ENCODE assay signal across 22 cellular contexts in genomic region chr5:171318026-171318425, GRCh38. TPM values are rescaled to one million over a fixed set of nuclear protein-coding genes. Genes with fewer than 3 reads are reported as not detected.
DNase-seq lines count a peak whose midpoint lies in the region; ATAC-seq and TF ChIP-seq lines count a peak whose summit lies in the region.
"Had no signal": no experiment of that assay in that cellular context is flagged by ENCODE, and none has a peak within 500 bp of the region (broad histone marks: within the 10 kb centered on the region; RNA-seq: fewer than 3 reads in every experiment).

No MANE protein-coding gene starts in this region.

- in situ Hi-C loops in GM13977 (cut with MboI; ENCODE audit: low pct_unique_long_range_greater_than_20kb, low sequenced_read_pairs, unreplicated experiment) = loop anchor here (25.0 kb wide), 1 partner anchor 1919 kb away; the partner anchor contains the start of gene NKX2-5

- DNase-seq in GM23338 (ENCODE audit: low spot score) = peak; percentile 80
- peak; percentile 65 for DNase-seq in coronary artery (ENCODE audit: low spot score)
- DNase-seq in iPS-NIHi11 (ENCODE audit: low spot score) = peak; percentile 64
- peak; percentile 23 for DNase-seq in retina
- no peak for DNase-seq in activated T-helper 2 cell treated with anti-CD3 and anti-CD28 coated beads, Interferon-gamma antibody, Interleukin-2, Interleukin-4, amounts not matched to agents 10 μg/mL and 5 μg/mL and 100 μg/mL, durations not matched to agents 14 hours and 24 hours and 36 hours (ENCODE audit: low spot score)
- DNase-seq in foreskin keratinocyte = no peak
- DNase-seq in GM13977 (ENCODE audit: low spot score) = no peak
- DNase-seq: BE2C, GOT3, MG63, NCI-H1417, NCI-H1694 treated with DMSO at 0.1 percent for 48 hours, NCI-H446 treated with DMSO at 0.1 percent for 48 hours, NCI-H748 treated with DMSO at 0.1 percent for 48 hours, PC-9, RPMI8226, SHP77 treated with DMSO at 0.1 percent for 48 hours, SK-N-SH had no signal

- no peaks in the 10 kb centered on the region; the same call in 2 of the 3 replicates for H3K36me3 Mint-ChIP-seq in GM23338 (ENCODE audit: low read depth)
- H3K36me3 Mint-ChIP-seq in activated T-helper 2 cell treated with anti-CD3 and anti-CD28 coated beads, Interferon-gamma antibody, Interleukin-2, Interleukin-4, amounts not matched to agents 10 μg/mL and 5 μg/mL and 100 μg/mL, durations not matched to agents 14 hours and 24 hours and 36 hours (ENCODE audit: low read depth) = peaks cover 2% of the 10 kb centered on the region

- peak; percentile 24 for ATAC-seq in GM23338
- no peak for ATAC-seq in foreskin keratinocyte
- ATAC-seq: A549, HepG2 had no signal

- H3K4me1 Mint-ChIP-seq in GM23338 = peaks cover 35% of the 10 kb centered on the region
- peaks cover 1% of the 10 kb centered on the region for H3K4me1 Mint-ChIP-seq in activated T-helper 2 cell treated with anti-CD3 and anti-CD28 coated beads, Interferon-gamma antibody, Interleukin-2, Interleukin-4, amounts not matched to agents 10 μg/mL and 5 μg/mL and 100 μg/mL, durations not matched to agents 14 hours and 24 hours and 36 hours (ENCODE audit: low read depth)

- H4K20me1 ChIP-seq in GM23338 (replicated peaks; ENCODE audit: insufficient read depth) = peaks cover 11% of the 10 kb centered on the region

- H2AFZ ChIP-seq in GM23338 = no peak overlapping the region; the same call in 1 of the 2 replicates
- H2AFZ ChIP-seq: PC-9 had no signal

- H3K27ac Mint-ChIP-seq in GM23338 = no peak overlapping the region
- no peak overlapping the region for H3K27ac Mint-ChIP-seq in activated T-helper 2 cell treated with anti-CD3 and anti-CD28 coated beads, Interferon-gamma antibody, Interleukin-2, Interleukin-4, amounts not matched to agents 10 μg/mL and 5 μg/mL and 100 μg/mL, durations not matched to agents 14 hours and 24 hours and 36 hours

- peaks cover 90% of the 10 kb centered on the region for H3K27me3 Mint-ChIP-seq in GM23338 (ENCODE audit: insufficient read depth, low read depth, poor library complexity)
- peaks cover 78% of the 10 kb centered on the region for H3K27me3 Mint-ChIP-seq in activated T-helper 2 cell treated with anti-CD3 and anti-CD28 coated beads, Interferon-gamma antibody, Interleukin-2, Interleukin-4, amounts not matched to agents 10 μg/mL and 5 μg/mL and 100 μg/mL, durations not matched to agents 14 hours and 24 hours and 36 hours (ENCODE audit: low read depth)

- TF ChIP-seq CTCF in GM23338 (conservative IDR thresholded peaks at IDR 0.05; ENCODE audit: low read depth in 2 of 2) (no peak), coronary artery (IDR thresholded peaks at IDR 0.05) (no peak), foreskin keratinocyte (conservative IDR thresholded peaks at IDR 0.05) (no peak), GM13977 (IDR thresholded peaks at IDR 0.05; ENCODE audit: extremely low read depth, insufficient read depth, missing control alignments) (no peak)

- H3K9me2 ChIP-seq in GM23338 (ENCODE audit: insufficient read depth) = no peaks in the 10 kb centered on the region
- H3K9me2 ChIP-seq: SK-N-SH had no signal

- intact Hi-C loops in activated T-helper 2 cell treated with anti-CD3 and anti-CD28 coated beads, Interferon-gamma antibody, Interleukin-2, Interleukin-4, amounts not matched to agents 10 μg/mL and 5 μg/mL and 100 μg/mL, durations not matched to agents 14 hours and 24 hours and 36 hours (cut with micrococcal nuclease) = loop anchor here (2.0 to 10.0 kb wide), 2 partner anchors 19 to 97 kb away; partner anchors contain the start of gene FGF18

- H3K9me3 Mint-ChIP-seq in GM23338 = peaks cover 10% of the 10 kb centered on the region; the same call in 2 of the 3 replicates
- no peaks in the 10 kb centered on the region for H3K9me3 Mint-ChIP-seq in activated T-helper 2 cell treated with anti-CD3 and anti-CD28 coated beads, Interferon-gamma antibody, Interleukin-2, Interleukin-4, amounts not matched to agents 10 μg/mL and 5 μg/mL and 100 μg/mL, durations not matched to agents 14 hours and 24 hours and 36 hours

- peak overlapping the region; percentile 41 for H3K4me3 ChIP-seq in GM23338
- H3K4me3 ChIP-seq in coronary artery = no peak overlapping the region
- H3K4me3 ChIP-seq: A549, K562, MG63, PC-9 had no signal

- H3K4me2 ChIP-seq in GM23338 = peak overlapping the region; percentile 77
- H3K4me2 ChIP-seq: A549, PC-9, SK-N-SH had no signal

- H3K4me1 ChIP-seq in GM23338 (ENCODE audit: insufficient read depth) (peaks cover 50% of the 10 kb centered on the region), foreskin keratinocyte (no peaks in the 10 kb centered on the region)
- H3K4me1 ChIP-seq: A549, BE2C had no signal

- no peaks in the 10 kb centered on the region for H3K36me3 ChIP-seq in GM23338 (ENCODE audit: insufficient read depth)
- H3K36me3 ChIP-seq: BE2C, MG63 had no signal

- peak overlapping the region; percentile 37 for H3K4me3 Mint-ChIP-seq in GM23338
- H3K4me3 Mint-ChIP-seq in activated T-helper 2 cell treated with anti-CD3 and anti-CD28 coated beads, Interferon-gamma antibody, Interleukin-2, Interleukin-4, amounts not matched to agents 10 μg/mL and 5 μg/mL and 100 μg/mL, durations not matched to agents 14 hours and 24 hours and 36 hours (ENCODE audit: low read depth) = no peak overlapping the region

- H3K27me3 ChIP-seq in GM23338 (ENCODE audit: insufficient read depth) = peaks cover 100% of the 10 kb centered on the region
- H3K27me3 ChIP-seq in foreskin keratinocyte = peaks cover 99% of the 10 kb centered on the region
- H3K27me3 ChIP-seq: BE2C had no signal

- H3K27ac ChIP-seq in GM23338 (ENCODE audit: low read depth) = no peak overlapping the region
- no peak overlapping the region for H3K27ac ChIP-seq in coronary artery
- H3K27ac ChIP-seq in foreskin keratinocyte = no peak overlapping the region
- H3K27ac ChIP-seq: A549, PC-9 had no signal

- H3F3A ChIP-seq in GM23338 (replicated peaks; ENCODE audit: low read depth) = peaks cover 19% of the 10 kb centered on the region; the same call in 1 of the 2 replicates

- no peaks in the 10 kb centered on the region for H3K79me2 ChIP-seq in GM23338 (replicated peaks; ENCODE audit: insufficient read depth)

RNA-seq across cellular contexts. Expression of gene TLX3, which starts 9.0 kb away (rescaled TPM):
- 0.83 TPM in 1 of 2 replicates, not detected in the other for total RNA-seq in GM23338 (2014; rRNA removed; shearing (Covaris generic))
- polyA plus RNA-seq in GM23338 (2016; fragmentation: Nextera tagmentation; extraction: Ambion mirVana) (not detected in 2 replicates), foreskin keratinocyte (0.03 TPM in 1 of 2 replicates, not detected in the other)
- total RNA-seq in activated T-helper 2 cell treated with anti-CD3 and anti-CD28 coated beads, Interferon-gamma antibody, Interleukin-2, Interleukin-4, amounts not matched to agents 10 μg/mL and 5 μg/mL and 100 μg/mL, durations not matched to agents 14 hours and 24 hours and 36 hours = not detected in 2 replicates
- not detected in 2 replicates for total RNA-seq in foreskin keratinocyte
- total RNA-seq: HepG2, K562, LHCN-M2, PC-9 had no signal
- polyA plus RNA-seq: A549, HepG2, K562 had no signal

Comparison
In these comparisons a context has a peak if more than half of its experiments do, and no peak if none do; other contexts are left out.
1. DNase-seq: peak in GM23338 (single experiment), coronary artery (single experiment), iPS-NIHi11 (single experiment) and retina (single experiment); none in activated T-helper 2 cell treated with anti-CD3 and anti-CD28 coated beads, Interferon-gamma antibody, Interleukin-2, Interleukin-4, amounts not matched to agents 10 μg/mL and 5 μg/mL and 100 μg/mL, durations not matched to agents 14 hours and 24 hours and 36 hours (single experiment), foreskin keratinocyte (0 of 2) and GM13977 (single experiment).